Comparison of ENCODE assay signal across 8 cellular contexts in genomic region chr1:1858382-1859086, GRCh38. TPM values are rescaled to one million over a fixed set of nuclear protein-coding genes. Genes with fewer than 3 reads are reported as not detected.
DNase-seq lines count a peak whose midpoint lies in the region; ATAC-seq and TF ChIP-seq lines count a peak whose summit lies in the region.

No MANE protein-coding gene starts in this region.

- peaks cover 11% of the 10 kb centered on the region for H3K4me1 ChIP-seq in cardiac muscle cell (ENCODE audit: low read depth)
- H3K4me1 ChIP-seq in psoas muscle = peaks cover 72% of the 10 kb centered on the region

- CTCF ChIA-PET in activated CD4-positive, alpha-beta T cell treated with anti-CD3 and anti-CD28 coated beads for 36 hours (lab: Charles Lee) = interaction anchor here (0.8 to 1.1 kb wide), 3 partner anchors 12 to 48 kb away, joined by 3 to 5 read pairs (median 5); no protein-coding TSS in a partner anchor

- H3K27ac ChIP-seq in cardiac muscle cell (peak overlapping the region; percentile 51), psoas muscle (peak overlapping the region; percentile 66)

- peak overlapping the region; percentile 23 for H3K27ac Mint-ChIP-seq in activated CD4-positive, alpha-beta T cell treated with anti-CD3 and anti-CD28 coated beads for 36 hours

- H3K9me3 Mint-ChIP-seq in activated CD4-positive, alpha-beta T cell treated with anti-CD3 and anti-CD28 coated beads for 36 hours (ENCODE audit: low read depth) = no peaks in the 10 kb centered on the region

- H3K9me3 ChIP-seq in cardiac muscle cell (ENCODE audit: low read depth) (no peaks in the 10 kb centered on the region), psoas muscle (no peaks in the 10 kb centered on the region)

- WGBS in psoas muscle, 3 donors = 20 to 27% (median 24%) methylated on average over 9 of the region's 9 CpGs

- no peaks in the 10 kb centered on the region for H3K27me3 ChIP-seq in cardiac muscle cell
- no peaks in the 10 kb centered on the region for H3K27me3 ChIP-seq in psoas muscle (ENCODE audit: insufficient read depth in 3 of 3, low read length in 2 of 3)

- no peak overlapping the region for H3K4me3 ChIP-seq in cardiac muscle cell
- H3K4me3 ChIP-seq in psoas muscle = peak overlapping the region; percentile 39

- peaks cover 2% of the 10 kb centered on the region for H3K36me3 Mint-ChIP-seq in activated CD4-positive, alpha-beta T cell treated with anti-CD3 and anti-CD28 coated beads for 36 hours (ENCODE audit: low read depth)

- H3K4me3 Mint-ChIP-seq in activated CD4-positive, alpha-beta T cell treated with anti-CD3 and anti-CD28 coated beads for 36 hours = no peak overlapping the region

- intact Hi-C loops in activated CD4-positive, alpha-beta T cell treated with anti-CD3 and anti-CD28 coated beads for 36 hours (cut with DNase I, micrococcal nuclease) = no loop called here
- intact Hi-C loops in psoas muscle (cut with DNase I) = no loop called here

- TF ChIP-seq CTCF in cardiac muscle cell (IDR thresholded peaks at IDR 0.05; ENCODE audit: low read depth, low read length) (peak; percentile 65), psoas muscle (IDR thresholded peaks at IDR 0.05) (peak; percentile 36)

- ATAC-seq in activated CD4-positive, alpha-beta T cell treated with anti-CD3 and anti-CD28 coated beads for 36 hours = no peak
- ATAC-seq in psoas muscle = peak; percentile 70 to 84 (median 76)
- ATAC-seq in HG03565 (IDR thresholded peaks at IDR 0.05; ENCODE audit: unreplicated experiment) = no peak

- no peaks in the 10 kb centered on the region for H3K36me3 ChIP-seq in cardiac muscle cell
- no peaks in the 10 kb centered on the region for H3K36me3 ChIP-seq in psoas muscle (ENCODE audit: insufficient read depth in 1 of 2, low read depth in 1 of 2)

- peaks cover 71% of the 10 kb centered on the region for H3K4me1 Mint-ChIP-seq in activated CD4-positive, alpha-beta T cell treated with anti-CD3 and anti-CD28 coated beads for 36 hours

- H3K27me3 Mint-ChIP-seq in activated CD4-positive, alpha-beta T cell treated with anti-CD3 and anti-CD28 coated beads for 36 hours = no peaks in the 10 kb centered on the region

- POLR2A ChIA-PET in activated CD4-positive, alpha-beta T cell treated with anti-CD3 and anti-CD28 coated beads for 36 hours (lab: Charles Lee) = no interaction called here

- DNase-seq in activated CD4-positive, alpha-beta T cell treated with anti-CD3 and anti-CD28 coated beads for 36 hours = peak; percentile 24
- DNase-seq in activated CD4-positive, alpha-beta T cell treated with anti-CD3 and anti-CD28 coated beads, Interleukin-2, amount 50 U/mL, for 48 hours = no peak
- DNase-seq in NCI-H510A treated with DMSO at 0.1 percent for 48 hours (lab: John Stamatoyannopoulos, UW) (peak; percentile 86), anterior cingulate cortex (lab: John Stamatoyannopoulos, UW) (peak in 30 of 58 donors; percentile 6 to 57 (median 34)), cardiac muscle cell (ENCODE audit: low read depth in 1 of 2, low spot score in 1 of 2) (peak; percentile 38 to 96), psoas muscle (peak; percentile 60 to 79)
- no peak for DNase-seq in activated CD8-positive, alpha-beta memory T cell treated with anti-CD3 and anti-CD28 coated beads for 24 hours

RNA-seq across cellular contexts. Expression of gene GNB1, which starts 32.4 kb away (rescaled TPM):
- total RNA-seq in activated CD4-positive, alpha-beta T cell treated with anti-CD3 and anti-CD28 coated beads for 36 hours = 100 to 1,000 TPM; 347 to 669 TPM
- total RNA-seq in cardiac muscle cell (85.5 and 93.5 TPM in 2 replicates), psoas muscle (10 to 100 TPM; 68.0 to 90.3 (median 75.9) TPM)
- polyA plus RNA-seq in cardiac muscle cell (185 and 196 TPM in 2 replicates), psoas muscle (100 to 1,000 TPM in 1 of 3 donors, 10 to 100 TPM in 2; 32.3 to 100 (median 58.4) TPM)

RNA-seq across cellular contexts. Expression of gene CALML6, which starts 56.5 kb away (rescaled TPM):
- total RNA-seq in activated CD4-positive, alpha-beta T cell treated with anti-CD3 and anti-CD28 coated beads for 36 hours = under 1 TPM; 0.21 to 0.81 TPM
- total RNA-seq in cardiac muscle cell (0.63 TPM in 1 of 2 replicates, not detected in the other), psoas muscle (10 to 100 TPM in 2 of 4 donors, 1 to 10 TPM in 2; 4.2 to 54.5 (median 16.0) TPM)
- polyA plus RNA-seq in cardiac muscle cell (0.28 TPM in 1 of 2 replicates, not detected in the other), psoas muscle (10 to 100 TPM in 2 of 3 donors, 1 to 10 TPM in 1; 9.7 to 75.4 (median 49.8) TPM)

Comparison
In these comparisons a context has a peak if more than half of its experiments do, and no peak if none do; other contexts are left out.
1. DNase-seq: peak in activated CD4-positive, alpha-beta T cell treated with anti-CD3 and anti-CD28 coated beads for 36 hours (single experiment), NCI-H510A treated with DMSO at 0.1 percent for 48 hours (single experiment), anterior cingulate cortex (30 of 58), cardiac muscle cell (2 of 2) and psoas muscle (2 of 2); none in activated CD4-positive, alpha-beta T cell treated with anti-CD3 and anti-CD28 coated beads, Interleukin-2, amount 50 U/mL, for 48 hours (0 of 2) and activated CD8-positive, alpha-beta memory T cell treated with anti-CD3 and anti-CD28 coated beads for 24 hours (single experiment).
2. ATAC-seq: peak in psoas muscle (4 of 4); none in activated CD4-positive, alpha-beta T cell treated with anti-CD3 and anti-CD28 coated beads for 36 hours (single experiment) and HG03565 (single experiment).